ENCODE assay signal across 8 cellular contexts in genomic region chr15:83205725-83206324, GRCh38. TPM values are rescaled to one million over a fixed set of nuclear protein-coding genes. Genes with fewer than 3 reads are reported as not detected.
A peak's percentile ranks its signal among the peaks of the same experiment; 100 is the strongest.
DNase-seq lines count a peak whose midpoint lies in the region; ATAC-seq, FAIRE-seq and TF ChIP-seq lines count a peak whose summit lies in the region.

No MANE protein-coding gene starts in this region.

- peaks cover 33% of the 10 kb centered on the region for H3K27me3 ChIP-seq in CD4-positive, alpha-beta T cell (ENCODE audit: control insufficient read depth, insufficient read depth, low read length)
- H3K27me3 ChIP-seq in Loucy (ENCODE audit: insufficient read depth, low read length, poor library complexity, severe bottlenecking) (no peaks in the 10 kb centered on the region), bronchial epithelial cell (ENCODE audit: control insufficient read depth, insufficient read depth, low read length) (no peaks in the 10 kb centered on the region), muscle layer of colon (ENCODE audit: control insufficient read depth in 1 of 2, insufficient read depth in 2 of 2, low read length in 2 of 2) (no peaks in the 10 kb centered on the region)

- H3K79me2 ChIP-seq in Loucy (ENCODE audit: insufficient read depth, low read length), result peaks cover 64% of the 10 kb centered on the region

- no peaks in the 10 kb centered on the region for H3K9me3 Mint-ChIP-seq in CD4-positive, alpha-beta T cell

- no peak overlapping the region for H3K27ac ChIP-seq in CD4-positive, alpha-beta T cell (ENCODE audit: low read depth, low read length)
- no peak overlapping the region for H3K27ac ChIP-seq in muscle layer of colon (ENCODE audit: low read depth, low read length)

- no peak for ATAC-seq in CD4-positive, alpha-beta T cell (ENCODE audit: poor library complexity)
- ATAC-seq in omental fat pad (ENCODE audit: low FRiP score), result no peak

- FAIRE-seq in bronchial epithelial cell (lab: Jason Lieb, UNC), result no peak

- H3K27ac Mint-ChIP-seq in CD4-positive, alpha-beta T cell, result peak overlapping the region; percentile 40

- H3K4me1 Mint-ChIP-seq in CD4-positive, alpha-beta T cell (ENCODE audit: low read depth), result peaks cover 8% of the 10 kb centered on the region

- H3K9ac ChIP-seq in Loucy (ENCODE audit: low read depth, low read length, poor library complexity, severe bottlenecking) (peak overlapping the region; percentile 88), muscle layer of colon (ENCODE audit: low read length) (peak overlapping the region; percentile 18)

- peaks cover 25% of the 10 kb centered on the region for H3K27me3 Mint-ChIP-seq in CD4-positive, alpha-beta T cell

- CTCF ChIA-PET in CD4-positive, alpha-beta T cell (lab: Charles Lee), result interaction anchor here (1.2 kb wide), 1 partner anchor 43 kb away, joined by 4 read pairs; no protein-coding TSS in a partner anchor

- H3K4me2 ChIP-seq in Loucy (ENCODE audit: low read depth, low read length, poor library complexity, severe bottlenecking), result peak overlapping the region; percentile 99

- H3K4me1 ChIP-seq in Loucy (ENCODE audit: insufficient read depth, low read length, poor library complexity, severe bottlenecking) (peaks cover 47% of the 10 kb centered on the region), muscle layer of colon (ENCODE audit: insufficient read depth, low read length) (peaks cover 34% of the 10 kb centered on the region)

- H3F3A ChIP-seq in Loucy (ENCODE audit: low read depth), result peaks cover 3% of the 10 kb centered on the region; the same call in 1 of the 2 replicates

- TF ChIP-seq CTCF in CD4-positive, alpha-beta T cell (IDR thresholded peaks at IDR 0.05), result no peak
- TF ChIP-seq CTCF in Loucy (conservative IDR thresholded peaks at IDR 0.05; ENCODE audit: low read length) (no peak), bronchial epithelial cell (IDR thresholded peaks at IDR 0.05; ENCODE audit: insufficient read depth, low read length, severe bottlenecking) (no peak), omental fat pad (IDR thresholded peaks at IDR 0.05) (no peak)

- POLR2A ChIA-PET in CD4-positive, alpha-beta T cell (lab: Charles Lee), result no interaction called here

- peaks cover 4% of the 10 kb centered on the region for H3K36me3 Mint-ChIP-seq in CD4-positive, alpha-beta T cell (ENCODE audit: low read depth)

- H3K36me3 ChIP-seq in Loucy (ENCODE audit: insufficient read depth, low read length), result no peaks in the 10 kb centered on the region
- no peaks in the 10 kb centered on the region for H3K36me3 ChIP-seq in bronchial epithelial cell (ENCODE audit: control insufficient read depth, insufficient read depth, low read length)
- H3K36me3 ChIP-seq in muscle layer of colon (ENCODE audit: insufficient read depth, low read length), result no peaks in the 10 kb centered on the region

- DNase-seq in CD4-positive, alpha-beta T cell, result no peak
- no peak for DNase-seq in bronchial epithelial cell (ENCODE audit: low read depth)
- DNase-seq in NCI-H187 (lab: John Stamatoyannopoulos, UW), result no peak
- DNase-seq in activated CD4-positive, CD25-positive, alpha-beta regulatory T cell treated with anti-CD3 and anti-CD28 coated beads, Interleukin-2, amount 50 U/mL, for 72 hours, result no peak
- DNase-seq in stimulated activated CD4-positive, alpha-beta T cell treated with anti-CD3 and anti-CD28 coated beads, Interleukin-1b, Interleukin-23, amount 100 ng/mL, for 48 hours, result no peak
- no peak for DNase-seq in omental fat pad (ENCODE audit: low spot score)

- no peak overlapping the region for H2AFZ ChIP-seq in Loucy (ENCODE audit: low read length)

- H3K4me3 ChIP-seq in Loucy (ENCODE audit: low read length, poor library complexity, severe bottlenecking) (peak overlapping the region; percentile 97), bronchial epithelial cell (ENCODE audit: low read depth, low read length) (peak overlapping the region; percentile 83), muscle layer of colon (ENCODE audit: low read depth in 1 of 2, low read length in 2 of 2) (peak overlapping the region in 1 of 2 donors; percentile 73)

- peaks cover 57% of the 10 kb centered on the region for H4K20me1 ChIP-seq in Loucy (ENCODE audit: insufficient read depth, low read length, poor library complexity, severe bottlenecking)

- no peaks in the 10 kb centered on the region for H3K9me3 ChIP-seq in CD4-positive, alpha-beta T cell (ENCODE audit: control insufficient read depth, low read length)
- H3K9me3 ChIP-seq in Loucy (ENCODE audit: insufficient read depth, low read depth, low read length) (no peaks in the 10 kb centered on the region), muscle layer of colon (ENCODE audit: low read length) (no peaks in the 10 kb centered on the region)

- no peaks in the 10 kb centered on the region for H3K9me2 ChIP-seq in Loucy (replicated peaks; ENCODE audit: low read depth, low read length)

- peak overlapping the region; percentile 88 for H3K4me3 Mint-ChIP-seq in CD4-positive, alpha-beta T cell

- intact Hi-C loops in CD4-positive, alpha-beta T cell (cut with DNase I, micrococcal nuclease), result loop anchor here in 1 of 2 experiments (10.0 kb wide), 1 partner anchor 191 kb away; the partner anchor contains the start of gene C15orf40

RNA-seq across cellular contexts. Expression of gene HDGFL3, which starts 1.8 kb away (rescaled TPM):
- 1 to 10 TPM; 5.5 to 5.9 TPM for total RNA-seq in CD4-positive, alpha-beta T cell
- total RNA-seq in bronchial epithelial cell (28.7 and 39.8 TPM in 2 replicates), omental fat pad (10 to 100 TPM; 16.0 to 40.7 (median 29.5) TPM)
